ENCODE assay signal across 1 cellular context in genomic region chr19:45417151-45417550, GRCh38.
TF ChIP-seq lines count a peak whose summit lies in the region.

No MANE protein-coding gene starts in this region.

TF ChIP-seq in HEK293, 187 proteins besides CTCF, POLR2A, EP300 and RAD21 (continued from another document):
- no peak for TF ChIP-seq ZBTB44 (tag by site-specific recombination; IDR thresholded peaks at IDR 0.05)
- TF ChIP-seq ZNF248 (tag by site-specific recombination; IDR thresholded peaks at IDR 0.05): no peak
- TF ChIP-seq ZFP3 (tag by site-specific recombination; IDR thresholded peaks at IDR 0.05; ENCODE audit: low read depth): no peak
- 0 out of 2 replicates have a peak, but pooled peaks have one; percentile 18 for TF ChIP-seq ZBTB17 (tag by site-specific recombination; IDR thresholded peaks at IDR 0.05)
- no peak for TF ChIP-seq ZNF585B (tag by site-specific recombination; IDR thresholded peaks at IDR 0.05)
- TF ChIP-seq ZBTB48 (tag by site-specific recombination; IDR thresholded peaks at IDR 0.05): no peak
